In genomic region chr20:39880890-39881289, GRCh38 we compare ENCODE assay signal across 1 cellular context.
TF ChIP-seq lines count a peak whose summit lies in the region.

No MANE protein-coding gene starts in this region.

TF ChIP-seq in GM23338, 12 proteins besides CTCF, POLR2A, EP300 and RAD21 (continued from another document):
- TF ChIP-seq, protein P1, sequence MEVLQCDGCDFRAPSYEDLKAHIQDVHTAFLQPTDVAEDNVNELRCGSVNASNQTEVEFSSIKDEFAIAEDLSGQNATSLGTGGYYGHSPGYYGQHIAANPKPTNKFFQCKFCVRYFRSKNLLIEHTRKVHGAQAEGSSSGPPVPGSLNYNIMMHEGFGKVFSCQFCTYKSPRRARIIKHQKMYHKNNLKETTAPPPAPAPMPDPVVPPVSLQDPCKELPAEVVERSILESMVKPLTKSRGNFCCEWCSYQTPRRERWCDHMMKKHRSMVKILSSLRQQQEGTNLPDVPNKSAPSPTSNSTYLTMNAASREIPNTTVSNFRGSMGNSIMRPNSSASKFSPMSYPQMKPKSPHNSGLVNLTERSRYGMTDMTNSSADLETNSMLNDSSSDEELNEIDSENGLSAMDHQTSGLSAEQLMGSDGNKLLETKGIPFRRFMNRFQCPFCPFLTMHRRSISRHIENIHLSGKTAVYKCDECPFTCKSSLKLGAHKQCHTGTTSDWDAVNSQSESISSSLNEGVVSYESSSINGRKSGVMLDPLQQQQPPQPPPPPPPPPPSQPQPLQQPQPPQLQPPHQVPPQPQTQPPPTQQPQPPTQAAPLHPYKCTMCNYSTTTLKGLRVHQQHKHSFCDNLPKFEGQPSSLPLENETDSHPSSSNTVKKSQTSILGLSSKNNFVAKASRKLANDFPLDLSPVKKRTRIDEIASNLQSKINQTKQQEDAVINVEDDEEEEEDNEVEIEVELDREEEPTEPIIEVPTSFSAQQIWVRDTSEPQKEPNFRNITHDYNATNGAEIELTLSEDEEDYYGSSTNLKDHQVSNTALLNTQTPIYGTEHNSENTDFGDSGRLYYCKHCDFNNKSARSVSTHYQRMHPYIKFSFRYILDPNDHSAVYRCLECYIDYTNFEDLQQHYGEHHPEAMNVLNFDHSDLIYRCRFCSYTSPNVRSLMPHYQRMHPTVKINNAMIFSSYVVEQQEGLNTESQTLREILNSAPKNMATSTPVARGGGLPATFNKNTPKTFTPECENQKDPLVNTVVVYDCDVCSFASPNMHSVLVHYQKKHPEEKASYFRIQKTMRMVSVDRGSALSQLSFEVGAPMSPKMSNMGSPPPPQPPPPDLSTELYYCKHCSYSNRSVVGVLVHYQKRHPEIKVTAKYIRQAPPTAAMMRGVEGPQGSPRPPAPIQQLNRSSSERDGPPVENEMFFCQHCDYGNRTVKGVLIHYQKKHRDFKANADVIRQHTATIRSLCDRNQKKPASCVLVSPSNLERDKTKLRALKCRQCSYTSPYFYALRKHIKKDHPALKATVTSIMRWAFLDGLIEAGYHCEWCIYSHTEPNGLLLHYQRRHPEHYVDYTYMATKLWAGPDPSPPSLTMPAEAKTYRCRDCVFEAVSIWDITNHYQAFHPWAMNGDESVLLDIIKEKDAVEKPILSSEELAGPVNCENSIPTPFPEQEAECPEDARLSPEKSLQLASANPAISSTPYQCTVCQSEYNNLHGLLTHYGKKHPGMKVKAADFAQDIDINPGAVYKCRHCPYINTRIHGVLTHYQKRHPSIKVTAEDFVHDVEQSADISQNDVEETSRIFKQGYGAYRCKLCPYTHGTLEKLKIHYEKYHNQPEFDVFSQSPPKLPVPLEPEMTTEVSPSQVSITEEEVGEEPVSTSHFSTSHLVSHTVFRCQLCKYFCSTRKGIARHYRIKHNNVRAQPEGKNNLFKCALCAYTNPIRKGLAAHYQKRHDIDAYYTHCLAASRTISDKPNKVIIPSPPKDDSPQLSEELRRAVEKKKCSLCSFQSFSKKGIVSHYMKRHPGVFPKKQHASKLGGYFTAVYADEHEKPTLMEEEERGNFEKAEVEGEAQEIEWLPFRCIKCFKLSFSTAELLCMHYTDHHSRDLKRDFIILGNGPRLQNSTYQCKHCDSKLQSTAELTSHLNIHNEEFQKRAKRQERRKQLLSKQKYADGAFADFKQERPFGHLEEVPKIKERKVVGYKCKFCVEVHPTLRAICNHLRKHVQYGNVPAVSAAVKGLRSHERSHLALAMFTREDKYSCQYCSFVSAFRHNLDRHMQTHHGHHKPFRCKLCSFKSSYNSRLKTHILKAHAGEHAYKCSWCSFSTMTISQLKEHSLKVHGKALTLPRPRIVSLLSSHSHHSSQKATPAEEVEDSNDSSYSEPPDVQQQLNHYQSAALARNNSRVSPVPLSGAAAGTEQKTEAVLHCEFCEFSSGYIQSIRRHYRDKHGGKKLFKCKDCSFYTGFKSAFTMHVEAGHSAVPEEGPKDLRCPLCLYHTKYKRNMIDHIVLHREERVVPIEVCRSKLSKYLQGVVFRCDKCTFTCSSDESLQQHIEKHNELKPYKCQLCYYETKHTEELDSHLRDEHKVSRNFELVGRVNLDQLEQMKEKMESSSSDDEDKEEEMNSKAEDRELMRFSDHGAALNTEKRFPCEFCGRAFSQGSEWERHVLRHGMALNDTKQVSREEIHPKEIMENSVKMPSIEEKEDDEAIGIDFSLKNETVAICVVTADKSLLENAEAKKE (CRISPR knock-in tag; IDR thresholded peaks at IDR 0.05), result no peak
- no peak for TF ChIP-seq EZH2phosphoT487 (IDR thresholded peaks at IDR 0.05; ENCODE audit: unreplicated experiment)
